ENCODE assay signal across 9 cellular contexts in genomic region chr12:56206373-56207166, GRCh38. TPM values are rescaled to one million over a fixed set of nuclear protein-coding genes. Genes with fewer than 3 reads are reported as not detected.
DNase-seq lines count a peak whose midpoint lies in the region; ATAC-seq and TF ChIP-seq lines count a peak whose summit lies in the region.
"Had no signal": no experiment of that assay in that cellular context is flagged by ENCODE, and none has a peak within 500 bp of the region (broad histone marks: within the 10 kb centered on the region; RNA-seq: fewer than 3 reads in every experiment).

No MANE protein-coding gene starts in this region.

- no peaks in the 10 kb centered on the region for H3K27me3 ChIP-seq in CD8-positive, alpha-beta memory T cell (ENCODE audit: insufficient read depth, low read length, poor library complexity, severe bottlenecking)

- CTCF ChIA-PET in CD8-positive, alpha-beta memory T cell (lab: Charles Lee) = interaction anchor here (0.6 to 3.8 kb wide), 17 partner anchors 9 to 468 kb away, joined by 3 to 19 read pairs (median 3); partner anchors contain the start of genes RNF41 and STAT2
- CTCF ChIA-PET in HEK293T (lab: Yijun Ruan, JAX) = interaction anchor here (0.6 to 3.8 kb wide), 6 partner anchors 9 to 88 kb away, joined by 3 to 28 read pairs (median 8); partner anchors contain the start of genes RNF41, SMARCC2 and ZC3H10

- peak; percentile 42 for TF ChIP-seq CTCF in mucosa of descending colon (IDR thresholded peaks at IDR 0.05)

- H3K4me3 ChIP-seq in CD8-positive, alpha-beta memory T cell (ENCODE audit: low read length) = no peak overlapping the region
- no peak overlapping the region for H3K4me3 ChIP-seq in mucosa of descending colon

- H3K36me3 Mint-ChIP-seq in CD8-positive, alpha-beta memory T cell = peaks cover 0 to 58% (median 16%) of the 10 kb centered on the region in 3 donors

- H3K4me1 ChIP-seq in CD8-positive, alpha-beta memory T cell (ENCODE audit: insufficient read depth, low read length) = no peaks in the 10 kb centered on the region
- no peaks in the 10 kb centered on the region for H3K4me1 ChIP-seq in mucosa of descending colon (ENCODE audit: low read depth)

- no peak overlapping the region for H3K27ac ChIP-seq in CD8-positive, alpha-beta memory T cell (ENCODE audit: low read depth, low read length)

- H3K9me3 Mint-ChIP-seq in CD8-positive, alpha-beta memory T cell = no peaks in the 10 kb centered on the region

- H3K36me3 ChIP-seq in CD8-positive, alpha-beta memory T cell (ENCODE audit: insufficient read depth, low read length) = peaks cover 41% of the 10 kb centered on the region
- H3K36me3 ChIP-seq in mucosa of descending colon (ENCODE audit: low read depth) = no peaks in the 10 kb centered on the region

- intact Hi-C loops in mucosa of descending colon (cut with DNase I, micrococcal nuclease) = no loop called here

- POLR2A ChIA-PET in CD8-positive, alpha-beta memory T cell (lab: Charles Lee) = interaction anchor here (0.9 to 1.2 kb wide), 2 partner anchors 14 to 78 kb away, joined by 3 read pairs; partner anchors contain the start of gene ESYT1
- POLR2A ChIA-PET in HEK293T (lab: Yijun Ruan, JAX) = interaction anchor here (0.6 to 6.0 kb wide), 5 partner anchors 15 to 102 kb away, joined by 3 to 70 read pairs (median 4); partner anchors contain the start of genes ANKRD52, PA2G4, RNF41 and SMARCC2

- ATAC-seq in mucosa of descending colon (peak; percentile 87), GM18873 (IDR thresholded peaks at IDR 0.05; ENCODE audit: low FRiP score, unreplicated experiment) (no peak)

- no peak overlapping the region for H3K4me3 Mint-ChIP-seq in CD8-positive, alpha-beta memory T cell

- peaks cover 0 to 8% (median 0%) of the 10 kb centered on the region in 3 donors for H3K4me1 Mint-ChIP-seq in CD8-positive, alpha-beta memory T cell

- H3K9me3 ChIP-seq in CD8-positive, alpha-beta memory T cell (ENCODE audit: low read length) = no peaks in the 10 kb centered on the region
- H3K9me3 ChIP-seq in mucosa of descending colon = no peaks in the 10 kb centered on the region

- H3K27me3 Mint-ChIP-seq in CD8-positive, alpha-beta memory T cell = no peaks in the 10 kb centered on the region

- DNase-seq in CD8-positive, alpha-beta memory T cell = peak in 3 of 5 donors; percentile 12 to 57 (median 14)
- peak; percentile 68 for DNase-seq in HEK293T (ENCODE audit: extremely low spot score)
- DNase-seq in T-helper 1 cell = peak in 4 of 5 donors; percentile 12 to 32 (median 28)
- peak; percentile 41 to 70 for DNase-seq in dermis microvascular lymphatic vessel endothelial cell (ENCODE audit: low read depth in 2 of 2)
- DNase-seq in mucosa of descending colon = peak in 2 of 3 donors; percentile 71 to 85
- no peak for DNase-seq in central memory CD4-positive, alpha-beta T cell
- no peak for DNase-seq in globus pallidus (ENCODE audit: low spot score)

- H3K27ac Mint-ChIP-seq in CD8-positive, alpha-beta memory T cell = peak overlapping the region in 5 of 8 donors; percentile 4 to 53 (median 39)

TF ChIP-seq in HEK293T, 16 proteins besides CTCF, POLR2A, EP300 and RAD21:
- no peak for TF ChIP-seq BHLHE40 (IDR thresholded peaks at IDR 0.05; ENCODE audit: borderline replicate concordance)
- TF ChIP-seq FOXK2 (IDR thresholded peaks at IDR 0.05) = no peak
- no peak for TF ChIP-seq NFRKB (IDR thresholded peaks at IDR 0.05)
- TF ChIP-seq ELF4 (IDR thresholded peaks at IDR 0.05) = no peak

RNA-seq across cellular contexts. Expression of gene RNF41, which starts 15.2 kb away (rescaled TPM):
- total RNA-seq in CD8-positive, alpha-beta memory T cell = 10 to 100 TPM; 41.2 to 42.3 TPM
- polyA plus RNA-seq in CD8-positive, alpha-beta memory T cell = 47.4 TPM
- 61.4 and 90.8 TPM in 2 replicates for total RNA-seq in dermis microvascular lymphatic vessel endothelial cell
- total RNA-seq in mucosa of descending colon = 10 to 100 TPM; 30.4 to 51.5 (median 32.1) TPM

RNA-seq across cellular contexts. Expression of gene SMARCC2, which starts 17.3 kb away (rescaled TPM):
- 100 to 1,000 TPM; 107 to 118 TPM for total RNA-seq in CD8-positive, alpha-beta memory T cell
- polyA plus RNA-seq in CD8-positive, alpha-beta memory T cell = 92.4 TPM
- total RNA-seq in dermis microvascular lymphatic vessel endothelial cell = 32.6 and 43.2 TPM in 2 replicates
- 100 to 1,000 TPM in 2 of 3 donors, 10 to 100 TPM in 1; 91.7 to 163 (median 116) TPM for total RNA-seq in mucosa of descending colon

RNA-seq across cellular contexts. Expression of gene NABP2, which starts 17.6 kb away (rescaled TPM):
- 100 to 1,000 TPM; 102 to 104 TPM for total RNA-seq in CD8-positive, alpha-beta memory T cell
- 4.6 TPM for polyA plus RNA-seq in CD8-positive, alpha-beta memory T cell
- total RNA-seq in dermis microvascular lymphatic vessel endothelial cell = 21.6 and 22.5 TPM in 2 replicates
- 10 to 100 TPM; 22.2 to 37.3 (median 30.2) TPM for total RNA-seq in mucosa of descending colon

RNA-seq across cellular contexts. Expression of gene SLC39A5, which starts 23.3 kb away (rescaled TPM):
- total RNA-seq in CD8-positive, alpha-beta memory T cell = under 1 TPM; 0.35 to 0.62 TPM
- polyA plus RNA-seq in CD8-positive, alpha-beta memory T cell = not detected
- not detected in 2 replicates for total RNA-seq in dermis microvascular lymphatic vessel endothelial cell
- 100 to 1,000 TPM in 2 of 3 donors, 10 to 100 TPM in 1; 88.4 to 298 (median 129) TPM for total RNA-seq in mucosa of descending colon
- total RNA-seq: pulmonary artery endothelial cell had no signal

RNA-seq across cellular contexts. Expression of gene MYL6, which starts 48.4 kb away (rescaled TPM):
- 1,000 to 10,000 TPM; 1,010 to 1,017 TPM for total RNA-seq in CD8-positive, alpha-beta memory T cell
- 2,423 TPM for polyA plus RNA-seq in CD8-positive, alpha-beta memory T cell
- total RNA-seq in dermis microvascular lymphatic vessel endothelial cell (2,234 and 2,594 TPM in 2 replicates), mucosa of descending colon (1,000 to 10,000 TPM; 1,884 to 3,185 (median 1,894) TPM)

Comparison
In these comparisons a context has a peak if more than half of its experiments do, and no peak if none do; other contexts are left out.
1. DNase-seq: peak in CD8-positive, alpha-beta memory T cell (3 of 5), HEK293T (single experiment), T-helper 1 cell (4 of 5), dermis microvascular lymphatic vessel endothelial cell (2 of 2) and mucosa of descending colon (2 of 3); none in central memory CD4-positive, alpha-beta T cell (single experiment) and globus pallidus (single experiment).